Comparison of ENCODE assay signal across 16 cellular contexts in genomic region chr20:48648482-48649051, GRCh38.
A peak's percentile ranks its signal among the peaks of the same experiment; 100 is the strongest.
DNase-seq lines count a peak whose midpoint lies in the region; ATAC-seq, FAIRE-seq and TF ChIP-seq lines count a peak whose summit lies in the region.
"Had no signal": no experiment of that assay in that cellular context is flagged by ENCODE, and none has a peak within 500 bp of the region (broad histone marks: within the 10 kb centered on the region; RNA-seq: fewer than 3 reads in every experiment).

No MANE protein-coding gene starts in this region.

- TF ChIP-seq CTCF in Calu3 (IDR thresholded peaks at IDR 0.05; ENCODE audit: unreplicated experiment) (no peak), RWPE1 (conservative IDR thresholded peaks at IDR 0.05; ENCODE audit: low read depth) (no peak), mucosa of descending colon (IDR thresholded peaks at IDR 0.05) (no peak), HepG2 (CRISPR knock-in tag; IDR thresholded peaks at IDR 0.05) (no peak)

- H3K4me2 ChIP-seq in HepG2 (ENCODE audit: low read depth, low read length) = no peak overlapping the region

- DNase-seq in Calu3 (peak; percentile 56), RWPE1 (ENCODE audit: low spot score) (peak; percentile 39), mucosa of descending colon (peak in 1 of 3 donors; percentile 14), medulla oblongata (ENCODE audit: extremely low spot score) (no peak), HepG2 (ENCODE audit: low spot score) (no peak)
- peak; percentile 14 for DNase-seq in Jurkat, Clone E6-1 (ENCODE audit: low read depth, low spot score)
- DNase-seq: activated CD4-positive, alpha-beta T cell treated with anti-CD3 and anti-CD28 coated beads, Interleukin-2, amount 50 U/mL, for 4 hours; aorta; EL; NCI-H2171; nephron progenitor cell had no signal

- no peaks in the 10 kb centered on the region for H3K9me3 ChIP-seq in mucosa of descending colon
- no peaks in the 10 kb centered on the region for H3K9me3 ChIP-seq in HepG2 (ENCODE audit: low read length)

- in situ Hi-C loops in HepG2 (cut with HindIII; ENCODE audit: extremely low pct_ligation_motif_present, low pct_unique_long_range_greater_than_20kb) = no loop called here

- H3K27ac Mint-ChIP-seq in Calu3 (ENCODE audit: unreplicated experiment) = peak overlapping the region; percentile 45
- H3K27ac Mint-ChIP-seq: nephron progenitor cell had no signal

- no peak overlapping the region for H3K4me3 Mint-ChIP-seq in Calu3 (ENCODE audit: low read depth, unreplicated experiment)
- H3K4me3 Mint-ChIP-seq: nephron progenitor cell had no signal

- BruUV-seq in Calu3 (replicated peaks; lab: Mats Ljungman, UMichigan) (no TSS peak), HepG2 (replicated peaks; lab: Mats Ljungman, UMichigan) (no TSS peak)

- H3K27me3 ChIP-seq in HepG2 (ENCODE audit: control insufficient read depth in 1 of 2, insufficient read depth in 2 of 2, low read length in 2 of 2) = peaks cover 7 to 45% of the 10 kb centered on the region in 2 experiments; a peak in 4 of 5 replicates

- H3K4me1 ChIP-seq in mucosa of descending colon (ENCODE audit: low read depth) (no peaks in the 10 kb centered on the region), HepG2 (ENCODE audit: insufficient read depth, low read length) (no peaks in the 10 kb centered on the region)

- no peak for FAIRE-seq in HepG2 (lab: Jason Lieb, UNC)
- FAIRE-seq: colon, TTC549 had no signal

- TF ChIP-seq EP300 in HepG2 (IDR thresholded peaks at IDR 0.05; ENCODE audit: low read depth in 2 of 2, low read length in 2 of 2) (no peak), HepG2 (CRISPR knock-in tag; IDR thresholded peaks at IDR 0.05; ENCODE audit: borderline replicate concordance) (no peak)

- H3K36me3 ChIP-seq in mucosa of descending colon (ENCODE audit: low read depth) = no peaks in the 10 kb centered on the region
- H3K36me3 ChIP-seq in HepG2 (replicated peaks in 1 of 2; ENCODE audit: control insufficient read depth in 1 of 2, insufficient read depth in 2 of 2, low read length in 2 of 2) = no peaks in the 10 kb centered on the region

- WGBS in HepG2 (ENCODE audit: low lambda C conversion rate) = 5% methylated on average over 9 of the region's 9 CpGs

- H4K20me1 ChIP-seq in HepG2 (ENCODE audit: insufficient read depth, low read length) = no peaks in the 10 kb centered on the region

- H3K27ac ChIP-seq in RWPE1 = no peak overlapping the region
- no peak overlapping the region for H3K27ac ChIP-seq in HepG2 (ENCODE audit: extremely low read length, insufficient read depth, low read length)
- H3K27ac ChIP-seq: epithelial cell of prostate, SK-N-MC had no signal

- H3K27me3 Mint-ChIP-seq in Calu3 (ENCODE audit: unreplicated experiment) = peaks cover 51% of the 10 kb centered on the region

- TF ChIP-seq RAD21 in HepG2 (CRISPR knock-in tag; IDR thresholded peaks at IDR 0.05) = no peak

- no peaks in the 10 kb centered on the region for H3K9me3 Mint-ChIP-seq in Calu3 (ENCODE audit: low read depth, unreplicated experiment)
- H3K9me3 Mint-ChIP-seq: nephron progenitor cell had no signal

- intact Hi-C loops in Calu3 (cut with micrococcal nuclease; ENCODE audit: unreplicated experiment) (no loop called here), mucosa of descending colon (cut with DNase I, micrococcal nuclease) (no loop called here), HepG2 (cut with micrococcal nuclease; ENCODE audit: unreplicated experiment) (no loop called here)

- peaks cover 7% of the 10 kb centered on the region for H3K36me3 Mint-ChIP-seq in Calu3 (ENCODE audit: insufficient read depth, unreplicated experiment)

- H2AFZ ChIP-seq in HepG2 (ENCODE audit: low read length) = no peak overlapping the region

- no peak overlapping the region for H3K4me3 ChIP-seq in Jurkat, Clone E6-1 (ENCODE audit: low read length)
- no peak overlapping the region for H3K4me3 ChIP-seq in mucosa of descending colon
- H3K4me3 ChIP-seq in HepG2 (replicated peaks in 1 of 3; ENCODE audit: insufficient read depth in 1 of 3, low read depth in 2 of 3, low read length in 3 of 3) = no peak overlapping the region
- H3K4me3 ChIP-seq: SK-N-MC had no signal

- no peak overlapping the region for H3K9ac ChIP-seq in HepG2 (ENCODE audit: insufficient read depth, low read depth, low read length)

- CTCF ChIA-PET in Calu3 (lab: Charles Lee) (interaction anchor here (0.9 to 1.9 kb wide), 2 partner anchors 9 to 11 kb away, joined by 3 to 7 read pairs; no protein-coding TSS in a partner anchor), RWPE1 (lab: Yijun Ruan, JAX) (interaction anchor here (0.6 to 2.1 kb wide), 6 partner anchors 9 to 1505 kb away, joined by 3 to 16 read pairs (median 4); no protein-coding TSS in a partner anchor), HepG2 (lab: Yijun Ruan, JAX; ENCODE audit: low intra/inter-chr PET ratio, low total read pairs) (no interaction called here)

- ATAC-seq in mucosa of descending colon (peak; percentile 69), HG02852 (IDR thresholded peaks at IDR 0.05; ENCODE audit: unreplicated experiment) (no peak), HepG2 (no peak)

- no peaks in the 10 kb centered on the region for H3K79me2 ChIP-seq in HepG2 (ENCODE audit: insufficient read depth, low read length)

- no peak for TF ChIP-seq POLR2A in HepG2 (IDR thresholded peaks at IDR 0.05; ENCODE audit: insufficient read depth in 1 of 2, low read depth in 2 of 2, low read length in 2 of 2)

- POLR2A ChIA-PET in RWPE1 (lab: Yijun Ruan, JAX; ENCODE audit: low non-redundant PET) (no interaction called here), HepG2 (lab: Yijun Ruan, JAX) (no interaction called here)

- peaks cover 11% of the 10 kb centered on the region for H3K4me1 Mint-ChIP-seq in Calu3 (ENCODE audit: low read depth, unreplicated experiment)
- H3K4me1 Mint-ChIP-seq: nephron progenitor cell had no signal

TF ChIP-seq in HepG2, 621 proteins besides CTCF, POLR2A, EP300 and RAD21:
- TF ChIP-seq NFE2L1 (CRISPR knock-in tag; IDR thresholded peaks at IDR 0.05; ENCODE audit: borderline replicate concordance) (no peak), ZNF850 (CRISPR knock-in tag; conservative IDR thresholded peaks at IDR 0.05) (no peak), THAP8 (CRISPR knock-in tag; IDR thresholded peaks at IDR 0.05; ENCODE audit: borderline replicate concordance) (no peak), ZNF224 (CRISPR knock-in tag; IDR thresholded peaks at IDR 0.05) (no peak), MAFK (conservative IDR thresholded peaks at IDR 0.05 in 1 of 2, IDR thresholded peaks at IDR 0.05 in 1 of 2; ENCODE audit: low read length in 2 of 2) (no peak), SATB2 (CRISPR knock-in tag; IDR thresholded peaks at IDR 0.05) (no peak), JUNB (CRISPR knock-in tag; IDR thresholded peaks at IDR 0.05; ENCODE audit: borderline replicate concordance) (no peak), GZF1 (CRISPR knock-in tag; IDR thresholded peaks at IDR 0.05) (no peak), GABPA (IDR thresholded peaks at IDR 0.05; ENCODE audit: low read depth, low read length) (no peak), GABPA (CRISPR knock-in tag; IDR thresholded peaks at IDR 0.05; ENCODE audit: low read depth) (no peak), SIX4 (CRISPR knock-in tag; IDR thresholded peaks at IDR 0.05) (no peak), ZNF572 (CRISPR knock-in tag; IDR thresholded peaks at IDR 0.05) (no peak), CENPX (CRISPR knock-in tag; IDR thresholded peaks at IDR 0.05) (no peak), ZNF737 (CRISPR knock-in tag; IDR thresholded peaks at IDR 0.05; ENCODE audit: borderline replicate concordance) (no peak)
- TF ChIP-seq, protein P1, sequence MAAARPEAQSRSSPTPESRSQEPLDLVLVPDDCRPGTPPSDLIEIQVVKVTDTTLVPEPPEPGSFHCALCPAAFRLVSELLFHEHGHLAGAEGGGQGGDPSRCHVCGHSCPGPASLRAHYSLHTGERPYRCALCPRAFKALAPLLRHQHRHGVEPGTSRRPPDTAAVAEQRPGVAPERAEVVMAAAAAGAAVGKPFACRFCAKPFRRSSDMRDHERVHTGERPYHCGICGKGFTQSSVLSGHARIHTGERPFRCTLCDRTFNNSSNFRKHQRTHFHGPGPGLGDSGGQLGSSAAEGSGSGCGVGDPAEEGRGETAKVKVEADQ (CRISPR knock-in tag; IDR thresholded peaks at IDR 0.05; ENCODE audit: borderline replicate concordance) = no peak
- TF ChIP-seq, protein P2, sequence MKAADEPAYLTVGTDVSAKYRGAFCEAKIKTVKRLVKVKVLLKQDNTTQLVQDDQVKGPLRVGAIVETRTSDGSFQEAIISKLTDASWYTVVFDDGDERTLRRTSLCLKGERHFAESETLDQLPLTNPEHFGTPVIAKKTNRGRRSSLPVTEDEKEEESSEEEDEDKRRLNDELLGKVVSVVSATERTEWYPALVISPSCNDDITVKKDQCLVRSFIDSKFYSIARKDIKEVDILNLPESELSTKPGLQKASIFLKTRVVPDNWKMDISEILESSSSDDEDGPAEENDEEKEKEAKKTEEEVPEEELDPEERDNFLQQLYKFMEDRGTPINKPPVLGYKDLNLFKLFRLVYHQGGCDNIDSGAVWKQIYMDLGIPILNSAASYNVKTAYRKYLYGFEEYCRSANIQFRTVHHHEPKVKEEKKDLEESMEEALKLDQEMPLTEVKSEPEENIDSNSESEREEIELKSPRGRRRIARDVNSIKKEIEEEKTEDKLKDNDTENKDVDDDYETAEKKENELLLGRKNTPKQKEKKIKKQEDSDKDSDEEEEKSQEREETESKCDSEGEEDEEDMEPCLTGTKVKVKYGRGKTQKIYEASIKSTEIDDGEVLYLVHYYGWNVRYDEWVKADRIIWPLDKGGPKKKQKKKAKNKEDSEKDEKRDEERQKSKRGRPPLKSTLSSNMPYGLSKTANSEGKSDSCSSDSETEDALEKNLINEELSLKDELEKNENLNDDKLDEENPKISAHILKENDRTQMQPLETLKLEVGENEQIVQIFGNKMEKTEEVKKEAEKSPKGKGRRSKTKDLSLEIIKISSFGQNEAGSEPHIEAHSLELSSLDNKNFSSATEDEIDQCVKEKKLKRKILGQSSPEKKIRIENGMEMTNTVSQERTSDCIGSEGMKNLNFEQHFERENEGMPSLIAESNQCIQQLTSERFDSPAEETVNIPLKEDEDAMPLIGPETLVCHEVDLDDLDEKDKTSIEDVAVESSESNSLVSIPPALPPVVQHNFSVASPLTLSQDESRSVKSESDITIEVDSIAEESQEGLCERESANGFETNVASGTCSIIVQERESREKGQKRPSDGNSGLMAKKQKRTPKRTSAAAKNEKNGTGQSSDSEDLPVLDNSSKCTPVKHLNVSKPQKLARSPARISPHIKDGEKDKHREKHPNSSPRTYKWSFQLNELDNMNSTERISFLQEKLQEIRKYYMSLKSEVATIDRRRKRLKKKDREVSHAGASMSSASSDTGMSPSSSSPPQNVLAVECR (CRISPR knock-in tag; IDR thresholded peaks at IDR 0.05; ENCODE audit: borderline replicate concordance) = no peak

Comparison
In these comparisons a context has a peak if more than half of its experiments do, and no peak if none do; other contexts are left out.
1. DNase-seq: peak in Calu3 (single experiment), Jurkat, Clone E6-1 (single experiment) and RWPE1 (single experiment); none in medulla oblongata (single experiment) and HepG2 (single experiment).